1 cellular context compared by ENCODE assay signal in genomic region chr1:168280577-168280976, GRCh38.
TF ChIP-seq lines count a peak whose summit lies in the region.

Gene TBX19 (plus strand): TSS chr1:168280877. CDS start chr1:168281091, 214 bp downstream.

TF ChIP-seq in K562, 482 proteins besides CTCF, POLR2A, EP300 and RAD21 (continued from another document):
- TF ChIP-seq ID3 (CRISPR knock-in tag; IDR thresholded peaks at IDR 0.05) (no peak), ID3 (tag; IDR thresholded peaks at IDR 0.05) (no peak), CXXC5 (CRISPR knock-in tag; IDR thresholded peaks at IDR 0.05) (no peak), ZNF785 (CRISPR knock-in tag; IDR thresholded peaks at IDR 0.05) (no peak), PHF8 (IDR thresholded peaks at IDR 0.05; ENCODE audit: borderline replicate concordance, low read length) (no peak), NONO (IDR thresholded peaks at IDR 0.05; ENCODE audit: low read depth in 2 of 2, low read length in 1 of 2) (no peak)
